14 cellular contexts compared by ENCODE assay signal in the genomic region with DNA sequence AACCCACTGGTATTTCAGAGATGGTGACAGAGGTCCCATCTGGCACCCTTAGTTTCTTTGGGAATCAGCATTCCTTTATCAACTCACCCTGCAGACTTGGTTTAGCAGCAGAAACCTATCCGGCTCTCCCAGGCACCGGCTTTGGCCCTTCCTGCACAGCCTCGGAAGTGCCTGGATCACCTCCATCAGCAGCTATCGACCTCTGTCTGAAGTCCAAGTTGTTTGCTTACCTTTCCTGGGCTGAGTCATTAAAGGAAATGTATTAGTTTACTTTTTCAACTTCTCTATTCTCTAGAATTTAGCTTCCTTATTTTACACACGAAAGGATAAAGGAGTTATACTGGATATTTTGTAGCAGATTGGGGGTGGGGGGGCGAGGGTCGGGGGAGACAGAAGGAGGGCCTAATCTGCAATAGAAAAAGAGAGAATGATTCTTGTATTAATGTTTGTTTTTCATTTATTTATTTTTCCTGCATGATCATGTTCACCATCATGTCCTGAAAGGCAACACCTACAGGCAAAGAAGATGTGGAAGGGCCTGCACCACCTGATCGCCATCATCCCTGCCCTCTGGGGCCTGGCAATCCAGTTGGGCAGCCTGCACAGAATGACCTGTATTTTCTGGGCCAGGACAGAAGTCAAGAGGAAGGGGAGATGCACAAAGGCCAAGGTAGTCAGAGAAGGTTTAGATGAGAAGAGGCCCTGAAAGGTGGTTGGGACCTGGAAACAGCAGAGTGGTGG. TPM values are rescaled to one million over a fixed set of nuclear protein-coding genes. Genes with fewer than 3 reads are reported as not detected.
DNase-seq lines count a peak whose midpoint lies in the region; ATAC-seq, FAIRE-seq and TF ChIP-seq lines count a peak whose summit lies in the region.
"Had no signal": no experiment of that assay in that cellular context is flagged by ENCODE, and none has a peak within 500 bp of the region (broad histone marks: within the 10 kb centered on the region; RNA-seq: fewer than 3 reads in every experiment).

No MANE protein-coding gene starts in this region.

- H3K4me1 Mint-ChIP-seq in stimulated activated memory B cell treated with anti-CD40 and anti-IgM and Interleukin-4, amounts not matched to agents 10 μg/mL and 1 μg/mL and 100 μg/mL, for 72 hours: peaks cover 10% of the 10 kb centered on the region
- H3K4me1 Mint-ChIP-seq: naive thymus-derived CD4-positive, alpha-beta T cell had no signal

- no peaks in the 10 kb centered on the region for H3K9me3 Mint-ChIP-seq in stimulated activated memory B cell treated with anti-CD40 and anti-IgM and Interleukin-4, amounts not matched to agents 10 μg/mL and 1 μg/mL and 100 μg/mL, for 72 hours
- H3K9me3 Mint-ChIP-seq: activated T-helper 1 cell treated with anti-CD3 and anti-CD28 coated beads, Interleukin-12 subunit alpha, Interleukin-12 subunit beta, Interleukin-2, Interleukin-4 antibody, amounts not matched to agents 30 ng/mL and 10 ng/mL and 1 ng/mL, durations not matched to agents 14 hours and 24 hours and 36 hours had no signal

- H2AK9ac ChIP-seq in IMR-90 (replicated peaks; ENCODE audit: low read depth, low read length, poor library complexity): no peak overlapping the region

- intact Hi-C loops in IMR-90 (cut with micrococcal nuclease): no loop called here

- peak overlapping the region; percentile 82 for H3K4ac ChIP-seq in IMR-90 (ENCODE audit: low read depth, low read length)

- peak overlapping the region; percentile 60 for H4K91ac ChIP-seq in IMR-90 (ENCODE audit: insufficient read depth, low read depth, low read length)

- H3K4me2 ChIP-seq in IMR-90 (ENCODE audit: low read depth, low read length) (peak overlapping the region; percentile 22; the same call in 1 of the 2 replicates), keratinocyte (ENCODE audit: control insufficient read depth, extremely low read depth, insufficient read depth, low read depth, low read length) (no peak overlapping the region)

- H2BK20ac ChIP-seq in IMR-90 (ENCODE audit: low read depth, low read length): peak overlapping the region; percentile 88

- peaks cover 9% of the 10 kb centered on the region; the same call in 1 of the 2 replicates for H3K9me1 ChIP-seq in IMR-90 (ENCODE audit: insufficient read depth, low read length)
- no peaks in the 10 kb centered on the region for H3K9me1 ChIP-seq in keratinocyte (ENCODE audit: control insufficient read depth, extremely low read depth, insufficient read depth, low read length)

- H3K27me3 ChIP-seq in IMR-90 (ENCODE audit: control insufficient read depth, insufficient read depth, low read length) (no peaks in the 10 kb centered on the region), keratinocyte (ENCODE audit: control insufficient read depth, extremely low read depth, insufficient read depth, low read length) (no peaks in the 10 kb centered on the region)
- H3K27me3 ChIP-seq: sigmoid colon had no signal

- peak overlapping the region; percentile 59; the same call in 1 of the 2 replicates for H3K56ac ChIP-seq in IMR-90 (ENCODE audit: extremely low read depth, insufficient read depth, low read length)

- no CpG with 5 or more reads among the region's 8 CpGs for WGBS in IMR-90 (ENCODE audit: extremely low coverage in 2 of 2, insufficient read length in 1 of 2), 2 experiments

- H3K4me3 Mint-ChIP-seq in stimulated activated memory B cell treated with anti-CD40 and anti-IgM and Interleukin-4, amounts not matched to agents 10 μg/mL and 1 μg/mL and 100 μg/mL, for 72 hours: no peak overlapping the region
- H3K4me3 Mint-ChIP-seq: activated T-helper 1 cell treated with anti-CD3 and anti-CD28 coated beads, Interleukin-12 subunit alpha, Interleukin-12 subunit beta, Interleukin-2, Interleukin-4 antibody, amounts not matched to agents 30 ng/mL and 10 ng/mL and 1 ng/mL, durations not matched to agents 14 hours and 24 hours and 36 hours; naive thymus-derived CD4-positive, alpha-beta T cell had no signal

- peak overlapping the region; percentile 67 for H2AK5ac ChIP-seq in IMR-90 (ENCODE audit: low read depth, low read length)

- peak overlapping the region; percentile 41 for H3K27ac Mint-ChIP-seq in stimulated activated memory B cell treated with anti-CD40 and anti-IgM and Interleukin-4, amounts not matched to agents 10 μg/mL and 1 μg/mL and 100 μg/mL, for 72 hours
- H3K27ac Mint-ChIP-seq: activated T-helper 1 cell treated with anti-CD3 and anti-CD28 coated beads, Interleukin-12 subunit alpha, Interleukin-12 subunit beta, Interleukin-2, Interleukin-4 antibody, amounts not matched to agents 30 ng/mL and 10 ng/mL and 1 ng/mL, durations not matched to agents 14 hours and 24 hours and 36 hours had no signal

- no peaks in the 10 kb centered on the region for H3K9me3 ChIP-seq in IMR-90 (ENCODE audit: control insufficient read depth, insufficient read depth, low read length)
- no peaks in the 10 kb centered on the region for H3K9me3 ChIP-seq in keratinocyte (ENCODE audit: control insufficient read depth, low read depth, low read length)
- H3K9me3 ChIP-seq: sigmoid colon had no signal

- H4K8ac ChIP-seq in IMR-90 (ENCODE audit: low read depth in 2 of 2, low read length in 2 of 2): peak overlapping the region in 1 of 2 experiments; percentile 12; a peak in 1 of 4 replicates

- H2BK15ac ChIP-seq in IMR-90 (ENCODE audit: low read depth, low read length): peak overlapping the region; percentile 74; the same call in 2 of the 3 replicates

- H2BK120ac ChIP-seq in IMR-90 (ENCODE audit: low read depth, low read length): peak overlapping the region; percentile 83

- H3K14ac ChIP-seq in IMR-90 (replicated peaks; ENCODE audit: low read depth, low read length): peak overlapping the region; percentile 19

- FAIRE-seq in keratinocyte (lab: Jason Lieb, UNC): no peak

- in situ Hi-C loops in IMR-90 (cut with MboI; ENCODE audit: low sequenced_read_pairs): no loop called here

- CTCF ChIA-PET in IMR-90 (lab: Yijun Ruan, JAX) (no interaction called here), RWPE1 (lab: Yijun Ruan, JAX) (interaction anchor here (1.1 to 1.4 kb wide), 2 partner anchors 22 to 35 kb away, joined by 3 read pairs; partner anchors contain the start of gene MAT2A)

- peaks cover 14% of the 10 kb centered on the region for H3K27me3 Mint-ChIP-seq in stimulated activated memory B cell treated with anti-CD40 and anti-IgM and Interleukin-4, amounts not matched to agents 10 μg/mL and 1 μg/mL and 100 μg/mL, for 72 hours

- no peak overlapping the region for H3K9ac ChIP-seq in IMR-90 (ENCODE audit: low read depth, low read length)
- H3K9ac ChIP-seq in keratinocyte (ENCODE audit: control insufficient read depth, extremely low read depth, insufficient read depth, low read length): no peak overlapping the region

- dilution Hi-C loops in IMR-90 (cut with HindIII; ENCODE audit: low sequenced_read_pairs, unreplicated experiment): no loop called here
- dilution Hi-C loops in keratinocyte (cut with MboI; ENCODE audit: extremely low pct_ligation_motif_present, low sequenced_read_pairs): no loop called here

- no peak for TF ChIP-seq RAD21 in IMR-90 (IDR thresholded peaks at IDR 0.05; ENCODE audit: low read length)

- H3K27ac ChIP-seq in IMR-90 (ENCODE audit: insufficient read depth, low read length) (peak overlapping the region; percentile 22; the same call in 1 of the 2 replicates), RWPE1 (0 out of 2 replicates have a peak overlapping the region, but pooled peaks have one; percentile 26), keratinocyte (ENCODE audit: control insufficient read depth, insufficient read depth, low read length) (no peak overlapping the region)
- H3K27ac ChIP-seq: sigmoid colon had no signal

- H3K36me3 ChIP-seq in IMR-90 (ENCODE audit: control insufficient read depth, insufficient read depth, low read length) (no peaks in the 10 kb centered on the region), keratinocyte (ENCODE audit: control insufficient read depth in 2 of 2, extremely low read depth in 1 of 2, insufficient read depth in 2 of 2, low read length in 2 of 2) (no peaks in the 10 kb centered on the region)
- H3K36me3 ChIP-seq: sigmoid colon had no signal

- peak overlapping the region; percentile 3 for H2AFZ ChIP-seq in IMR-90 (replicated peaks; ENCODE audit: low read length, poor library complexity)
- H2AFZ ChIP-seq in keratinocyte (ENCODE audit: control insufficient read depth, low read length): peak overlapping the region; percentile 40

- peak overlapping the region; percentile 47; the same call in 1 of the 2 replicates for H4K5ac ChIP-seq in IMR-90 (ENCODE audit: low read depth, low read length)

- ATAC-seq in IMR-90 (ENCODE audit: low read depth): peak; percentile 82
- ATAC-seq in stimulated activated memory B cell treated with anti-CD40 and anti-IgM and Interleukin-4, amounts not matched to agents 10 μg/mL and 1 μg/mL and 100 μg/mL, for 72 hours: peak; percentile 64
- ATAC-seq: naive thymus-derived CD4-positive, alpha-beta T cell had no signal

- POLR2A ChIA-PET in IMR-90 (lab: Charles Lee; ENCODE audit: unreplicated experiment): interaction anchor here (0.5 to 0.6 kb wide), 2 partner anchors 22 to 44 kb away, joined by 3 to 7 read pairs; partner anchors contain the start of gene MAT2A
- POLR2A ChIA-PET in RWPE1 (lab: Yijun Ruan, JAX; ENCODE audit: low non-redundant PET): no interaction called here

- H3K79me2 ChIP-seq in keratinocyte (ENCODE audit: control insufficient read depth, insufficient read depth, low read length): no peaks in the 10 kb centered on the region

- H3K79me1 ChIP-seq in IMR-90 (ENCODE audit: low read depth in 1 of 2, low read length in 2 of 2): no peaks in the 10 kb centered on the region

- H3K4me1 ChIP-seq in IMR-90 (ENCODE audit: control insufficient read depth, insufficient read depth, low read length): peaks cover 8% of the 10 kb centered on the region
- H3K4me1 ChIP-seq in keratinocyte (ENCODE audit: control insufficient read depth, extremely low read depth, insufficient read depth, low read length): no peaks in the 10 kb centered on the region
- H3K4me1 ChIP-seq: sigmoid colon had no signal

- no peak overlapping the region for H2BK5ac ChIP-seq in IMR-90 (ENCODE audit: low read depth, low read length, poor library complexity, severe bottlenecking)

- H3K23ac ChIP-seq in IMR-90 (ENCODE audit: low read depth, low read length): peak overlapping the region; percentile 45; the same call in 1 of the 2 replicates

- H3K18ac ChIP-seq in IMR-90 (ENCODE audit: low read depth, low read length): peak overlapping the region; percentile 61

- no peak overlapping the region for H3K4me3 ChIP-seq in IMR-90 (ENCODE audit: insufficient read depth, low read depth, low read length)
- no peak overlapping the region for H3K4me3 ChIP-seq in keratinocyte (ENCODE audit: control insufficient read depth in 2 of 3, extremely low read depth in 1 of 3, insufficient read depth in 2 of 3, low read depth in 1 of 3, low read length in 3 of 3)
- H3K4me3 ChIP-seq: sigmoid colon had no signal

- no peak for TF ChIP-seq CTCF in IMR-90 (conservative IDR thresholded peaks at IDR 0.05; ENCODE audit: low read depth, low read length)
- no peak for TF ChIP-seq CTCF in RWPE1 (conservative IDR thresholded peaks at IDR 0.05; ENCODE audit: low read depth)
- TF ChIP-seq CTCF in keratinocyte (optimal IDR thresholded peaks at IDR 0.05 in 1 of 3, IDR thresholded peaks at IDR 0.05 in 1 of 3, conservative IDR thresholded peaks at IDR 0.05 in 1 of 3; ENCODE audit: extremely low read depth in 1 of 3, insufficient read depth in 2 of 3, low read length in 3 of 3): no peak

- no peak for TF ChIP-seq POLR2A in IMR-90 (IDR thresholded peaks at IDR 0.05; ENCODE audit: low read depth, low read length)

- H4K20me1 ChIP-seq in IMR-90 (ENCODE audit: insufficient read depth, low read length) (no peaks in the 10 kb centered on the region), keratinocyte (ENCODE audit: control insufficient read depth, extremely low read depth, insufficient read depth, low read length) (no peaks in the 10 kb centered on the region)

- H3K36me3 Mint-ChIP-seq in stimulated activated memory B cell treated with anti-CD40 and anti-IgM and Interleukin-4, amounts not matched to agents 10 μg/mL and 1 μg/mL and 100 μg/mL, for 72 hours: peaks cover 4% of the 10 kb centered on the region
- H3K36me3 Mint-ChIP-seq: naive thymus-derived CD4-positive, alpha-beta T cell had no signal

- no TSS peak for BruUV-seq in IMR-90 (replicated peaks; lab: Mats Ljungman, UMichigan)

- peak; percentile 65 for DNase-seq in IMR-90
- no peak for DNase-seq in RWPE1 (ENCODE audit: low spot score)
- no peak for DNase-seq in keratinocyte (ENCODE audit: low read depth, low spot score)
- no peak for DNase-seq in NCI-H2029 (lab: John Stamatoyannopoulos, UW)
- no peak for DNase-seq in RKO (ENCODE audit: low spot score)
- no peak for DNase-seq in HUDEP-2 (lab: John Stamatoyannopoulos, UW; ENCODE audit: unreplicated experiment in 76 of 76)
- DNase-seq: activated CD4-positive, alpha-beta T cell treated with anti-CD3 and anti-CD28 coated beads, Interleukin-2, amount 50 U/mL, for 1 hour; amygdala; naive thymus-derived CD4-positive, alpha-beta T cell; NCI-H2081; NCI-H774; sigmoid colon had no signal

RNA-seq across cellular contexts. Expression of gene MAT2A, which starts 22.1 kb away (rescaled TPM):
- total RNA-seq in IMR-90 (2012; rRNA removed): 94.1 and 98.9 TPM in 2 replicates
- 158 and 223 TPM in 2 replicates for polyA plus RNA-seq in IMR-90 (2012; rRNA removed)
- polyA plus RNA-seq in IMR-90 (2012; cell fraction: cytosol; rRNA removed): 40.6 and 65.5 TPM in 2 replicates
- polyA plus RNA-seq in IMR-90 (2012; cell fraction: nucleus; rRNA removed; ENCODE audit: low replicate concordance): 581 and 1,265 TPM in 2 replicates
- 304 to 353 TPM (median 304 TPM) in 3 replicates for polyA plus RNA-seq in keratinocyte
- 57.4 TPM for polyA plus RNA-seq in keratinocyte (2011; ENCODE audit: low read depth)
- 94.8 and 181 TPM in 2 replicates for polyA plus RNA-seq in keratinocyte (2011; cell fraction: cytosol; rRNA removed)
- polyA plus RNA-seq in keratinocyte (2011; cell fraction: nucleus; rRNA removed): 658 and 880 TPM in 2 replicates
- polyA plus RNA-seq in keratinocyte (2012; ENCODE audit: low replicate concordance): 173 and 177 TPM in 2 replicates
- polyA minus RNA-seq in keratinocyte: 103 to 407 TPM (median 336 TPM) in 3 replicates
- polyA minus RNA-seq in keratinocyte (2011; cell fraction: cytosol; rRNA and poly(A)+ RNA removed): 279 TPM
- 276 and 293 TPM in 2 replicates for polyA minus RNA-seq in keratinocyte (2011; cell fraction: nucleus; rRNA and poly(A)+ RNA removed)

RNA-seq across cellular contexts. Expression of gene GGCX, which starts 44.5 kb away (rescaled TPM):
- total RNA-seq in IMR-90 (2012; rRNA removed): 31.9 and 35.0 TPM in 2 replicates
- polyA plus RNA-seq in IMR-90 (2012; rRNA removed): 37.0 and 39.4 TPM in 2 replicates
- polyA plus RNA-seq in IMR-90 (2012; cell fraction: cytosol; rRNA removed): 57.1 and 81.4 TPM in 2 replicates
- polyA plus RNA-seq in IMR-90 (2012; cell fraction: nucleus; rRNA removed; ENCODE audit: low replicate concordance): 60.6 and 63.6 TPM in 2 replicates
- 34.3 to 39.1 TPM (median 35.6 TPM) in 3 replicates for polyA plus RNA-seq in keratinocyte
- polyA plus RNA-seq in keratinocyte (2011; ENCODE audit: low read depth): 4.1 TPM
- polyA plus RNA-seq in keratinocyte (2011; cell fraction: cytosol; rRNA removed): 19.5 and 21.6 TPM in 2 replicates
- polyA plus RNA-seq in keratinocyte (2011; cell fraction: nucleus; rRNA removed): 58.3 and 60.4 TPM in 2 replicates
- 15.0 and 31.9 TPM in 2 replicates for polyA plus RNA-seq in keratinocyte (2012; ENCODE audit: low replicate concordance)
- 63.9 to 70.2 TPM (median 64.7 TPM) in 3 replicates for polyA minus RNA-seq in keratinocyte
- polyA minus RNA-seq in keratinocyte (2011; cell fraction: cytosol; rRNA and poly(A)+ RNA removed): 19.8 TPM
- polyA minus RNA-seq in keratinocyte (2011; cell fraction: nucleus; rRNA and poly(A)+ RNA removed): 54.3 and 79.6 TPM in 2 replicates
